10 cellular contexts compared by ENCODE assay signal in the genomic region with DNA sequence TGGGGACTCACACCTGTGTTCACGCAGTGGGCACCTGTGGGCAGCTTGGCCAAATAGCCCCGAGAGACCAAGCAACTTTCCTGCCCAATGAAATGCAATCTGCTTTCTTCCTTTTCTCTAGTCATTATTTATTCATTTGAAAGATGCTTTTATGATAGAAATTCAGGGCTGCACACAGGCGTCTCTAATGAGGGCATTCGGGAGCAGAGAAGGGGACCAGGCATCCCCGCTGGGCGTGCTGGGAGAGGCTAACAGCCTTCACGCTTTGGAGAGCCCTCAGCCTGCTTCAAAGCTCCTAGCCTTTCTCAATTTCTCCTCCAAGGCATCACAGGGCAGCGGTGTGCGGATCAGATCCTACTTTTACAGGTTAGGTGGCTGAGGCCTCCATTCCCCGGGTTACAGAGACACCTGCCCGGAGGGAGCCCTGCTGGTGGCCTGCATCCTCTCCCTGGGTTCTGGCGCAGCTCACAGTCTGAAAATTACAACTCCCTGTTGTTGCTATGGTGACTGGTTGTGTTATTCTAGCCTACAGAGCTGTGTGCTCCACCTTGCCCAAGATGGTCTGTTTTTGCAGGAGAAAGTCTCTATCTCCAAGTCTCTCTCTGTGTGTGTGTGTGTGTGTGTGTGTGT. TPM values are rescaled to one million over a fixed set of nuclear protein-coding genes. Genes with fewer than 3 reads are reported as not detected.
DNase-seq lines count a peak whose midpoint lies in the region; ATAC-seq and TF ChIP-seq lines count a peak whose summit lies in the region.
"Had no signal": no experiment of that assay in that cellular context is flagged by ENCODE, and none has a peak within 500 bp of the region (broad histone marks: within the 10 kb centered on the region; RNA-seq: fewer than 3 reads in every experiment).

No MANE protein-coding gene starts in this region.

- no peaks in the 10 kb centered on the region for H3F3A ChIP-seq in PC-9 (ENCODE audit: insufficient read depth, low read depth)

- H3K27me3 Mint-ChIP-seq in WTC11 (ENCODE audit: low read depth), result peaks cover 5% of the 10 kb centered on the region
- H3K27me3 Mint-ChIP-seq in naive thymus-derived CD8-positive, alpha-beta T cell, result peaks cover 0 to 2% (median 0%) of the 10 kb centered on the region in 5 donors

- no peaks in the 10 kb centered on the region for H3K36me3 Mint-ChIP-seq in WTC11
- no peaks in the 10 kb centered on the region for H3K36me3 Mint-ChIP-seq in naive thymus-derived CD8-positive, alpha-beta T cell

- intact Hi-C loops in PC-9 (cut with micrococcal nuclease; ENCODE audit: unreplicated experiment), result no loop called here

- H3K36me3 ChIP-seq in PC-9 (ENCODE audit: low read depth), result no peaks in the 10 kb centered on the region
- H3K36me3 ChIP-seq: ovary had no signal

- POLR2A ChIA-PET in WTC11 (lab: Charles Lee), result no interaction called here
- POLR2A ChIA-PET in naive thymus-derived CD8-positive, alpha-beta T cell (lab: Charles Lee), result no interaction called here
- POLR2A ChIA-PET in PC-9 (lab: Charles Lee; ENCODE audit: unreplicated experiment), result no interaction called here

- no peak for TF ChIP-seq CTCF in WTC11 (IDR thresholded peaks at IDR 0.05)
- TF ChIP-seq CTCF in PC-9 (conservative IDR thresholded peaks at IDR 0.05), result no peak

- H3K4me3 Mint-ChIP-seq in WTC11, result no peak overlapping the region
- peak overlapping the region in 1 of 10 donors; percentile 15 for H3K4me3 Mint-ChIP-seq in naive thymus-derived CD8-positive, alpha-beta T cell
- H3K4me3 Mint-ChIP-seq: activated naive CD4-positive, alpha-beta T cell treated with anti-CD3 and anti-CD28 coated beads for 36 hours had no signal

- no peak overlapping the region for H3K4me3 ChIP-seq in PC-9
- H3K4me3 ChIP-seq: ovary had no signal

- H4K20me1 ChIP-seq in PC-9 (ENCODE audit: insufficient read depth), result no peaks in the 10 kb centered on the region

- CTCF ChIA-PET in WTC11 (lab: Charles Lee), result interaction anchor here (2.3 kb wide), 1 partner anchor 61 kb away, joined by 13 read pairs; no protein-coding TSS in a partner anchor
- CTCF ChIA-PET in PC-9 (lab: Charles Lee), result no interaction called here

- no TSS peak for BruUV-seq in PC-9 (replicated peaks; lab: Mats Ljungman, UMichigan)

- no peaks in the 10 kb centered on the region for H3K79me2 ChIP-seq in PC-9 (ENCODE audit: low read depth)

- DNase-seq in DMS153 treated with DMSO at 0.1 percent for 48 hours (lab: John Stamatoyannopoulos, UW; ENCODE audit: unreplicated experiment) (peak; percentile 14), NCI-H1092 (lab: John Stamatoyannopoulos, UW) (peak; percentile 14), WTC11 (ENCODE audit: low spot score) (no peak), NCI-H510A (lab: John Stamatoyannopoulos, UW) (no peak), PC-9 (no peak)
- DNase-seq in naive thymus-derived CD8-positive, alpha-beta T cell, result peak in 2 of 10 donors; percentile 28 to 30
- DNase-seq in effector CD4-positive, alpha-beta T cell, result no peak
- DNase-seq: activated naive CD4-positive, alpha-beta T cell treated with anti-CD3 and anti-CD28 coated beads for 36 hours; GF-D8; ovary had no signal

- no peak for ATAC-seq in WTC11
- peak; percentile 28 to 44 for ATAC-seq in naive thymus-derived CD8-positive, alpha-beta T cell

- H3K9me3 ChIP-seq in PC-9 (ENCODE audit: insufficient read depth, low read depth), result no peaks in the 10 kb centered on the region
- H3K9me3 ChIP-seq: ovary had no signal

- no peaks in the 10 kb centered on the region for H3K9me3 Mint-ChIP-seq in WTC11
- no peaks in the 10 kb centered on the region for H3K9me3 Mint-ChIP-seq in naive thymus-derived CD8-positive, alpha-beta T cell
- H3K9me3 Mint-ChIP-seq: activated naive CD4-positive, alpha-beta T cell treated with anti-CD3 and anti-CD28 coated beads for 36 hours had no signal

- H3K27ac ChIP-seq in PC-9, result no peak overlapping the region
- H3K27ac ChIP-seq: ovary had no signal

- no peak overlapping the region for H3K4me2 ChIP-seq in PC-9

- H2AFZ ChIP-seq in PC-9, result no peak overlapping the region

- H3K4me1 Mint-ChIP-seq in WTC11, result peaks cover 69% of the 10 kb centered on the region
- H3K4me1 Mint-ChIP-seq in naive thymus-derived CD8-positive, alpha-beta T cell, result peaks cover 23 to 64% (median 59%) of the 10 kb centered on the region in 4 donors

- peaks cover 48% of the 10 kb centered on the region for H3K27me3 ChIP-seq in PC-9 (ENCODE audit: insufficient read depth, low read depth)
- H3K27me3 ChIP-seq: ovary had no signal

- no peaks in the 10 kb centered on the region for H3K9me2 ChIP-seq in PC-9 (ENCODE audit: insufficient read depth)

- H3K4me1 ChIP-seq in PC-9 (replicated peaks; ENCODE audit: insufficient read depth), result no peaks in the 10 kb centered on the region

- 0 out of 2 replicates have a peak overlapping the region, but pooled peaks have one; percentile 34 for H3K27ac Mint-ChIP-seq in WTC11
- H3K27ac Mint-ChIP-seq in naive thymus-derived CD8-positive, alpha-beta T cell, result peak overlapping the region in 7 of 10 donors; percentile 7 to 87 (median 79)
- H3K27ac Mint-ChIP-seq: activated naive CD4-positive, alpha-beta T cell treated with anti-CD3 and anti-CD28 coated beads for 36 hours had no signal

TF ChIP-seq in WTC11, 78 proteins besides CTCF, POLR2A, EP300 and RAD21:
- TF ChIP-seq, protein P1, sequence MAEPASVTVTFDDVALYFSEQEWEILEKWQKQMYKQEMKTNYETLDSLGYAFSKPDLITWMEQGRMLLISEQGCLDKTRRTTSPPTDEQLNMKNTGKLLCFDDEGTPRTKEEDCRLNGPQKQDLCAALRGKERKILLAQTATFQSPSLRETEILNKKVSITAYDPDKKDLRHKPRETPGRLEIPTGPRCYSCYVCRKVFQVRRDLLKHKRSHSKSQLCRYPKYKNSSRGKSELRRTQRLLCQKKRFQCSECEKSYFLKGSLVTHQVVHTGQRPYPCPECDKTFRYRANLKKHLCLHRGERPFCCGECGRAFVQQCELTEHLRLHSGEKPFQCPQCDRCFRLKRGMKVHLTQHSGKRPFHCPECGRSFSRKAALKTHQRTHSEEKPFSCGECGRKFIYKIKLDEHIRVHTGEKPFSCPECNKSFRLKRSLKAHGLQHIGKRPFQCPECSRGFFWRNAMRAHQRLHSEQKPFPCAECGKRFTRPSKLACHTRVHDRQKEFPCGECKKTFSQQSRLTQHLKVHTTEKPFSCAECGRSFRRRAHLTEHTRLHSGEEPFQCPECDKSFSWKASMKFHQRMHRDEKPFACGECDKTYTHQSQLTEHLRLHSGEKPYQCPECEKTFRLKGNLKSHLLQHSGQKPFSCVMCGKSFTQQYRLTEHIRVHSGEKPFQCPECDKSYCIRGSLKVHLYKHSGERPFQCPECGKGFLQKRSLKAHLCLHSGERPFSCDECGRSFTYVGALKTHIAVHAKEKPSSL (CRISPR knock-in tag; conservative IDR thresholded peaks at IDR 0.05), result no peak
- TF ChIP-seq, protein P2, sequence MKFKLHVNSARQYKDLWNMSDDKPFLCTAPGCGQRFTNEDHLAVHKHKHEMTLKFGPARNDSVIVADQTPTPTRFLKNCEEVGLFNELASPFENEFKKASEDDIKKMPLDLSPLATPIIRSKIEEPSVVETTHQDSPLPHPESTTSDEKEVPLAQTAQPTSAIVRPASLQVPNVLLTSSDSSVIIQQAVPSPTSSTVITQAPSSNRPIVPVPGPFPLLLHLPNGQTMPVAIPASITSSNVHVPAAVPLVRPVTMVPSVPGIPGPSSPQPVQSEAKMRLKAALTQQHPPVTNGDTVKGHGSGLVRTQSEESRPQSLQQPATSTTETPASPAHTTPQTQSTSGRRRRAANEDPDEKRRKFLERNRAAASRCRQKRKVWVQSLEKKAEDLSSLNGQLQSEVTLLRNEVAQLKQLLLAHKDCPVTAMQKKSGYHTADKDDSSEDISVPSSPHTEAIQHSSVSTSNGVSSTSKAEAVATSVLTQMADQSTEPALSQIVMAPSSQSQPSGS (CRISPR knock-in tag; IDR thresholded peaks at IDR 0.05; ENCODE audit: borderline replicate concordance, low read depth), result no peak
- TF ChIP-seq ATF1 (CRISPR knock-in tag; IDR thresholded peaks at IDR 0.05) (no peak), ESRRA (CRISPR knock-in tag; IDR thresholded peaks at IDR 0.05; ENCODE audit: borderline replicate concordance) (no peak)
- TF ChIP-seq, protein P3, sequence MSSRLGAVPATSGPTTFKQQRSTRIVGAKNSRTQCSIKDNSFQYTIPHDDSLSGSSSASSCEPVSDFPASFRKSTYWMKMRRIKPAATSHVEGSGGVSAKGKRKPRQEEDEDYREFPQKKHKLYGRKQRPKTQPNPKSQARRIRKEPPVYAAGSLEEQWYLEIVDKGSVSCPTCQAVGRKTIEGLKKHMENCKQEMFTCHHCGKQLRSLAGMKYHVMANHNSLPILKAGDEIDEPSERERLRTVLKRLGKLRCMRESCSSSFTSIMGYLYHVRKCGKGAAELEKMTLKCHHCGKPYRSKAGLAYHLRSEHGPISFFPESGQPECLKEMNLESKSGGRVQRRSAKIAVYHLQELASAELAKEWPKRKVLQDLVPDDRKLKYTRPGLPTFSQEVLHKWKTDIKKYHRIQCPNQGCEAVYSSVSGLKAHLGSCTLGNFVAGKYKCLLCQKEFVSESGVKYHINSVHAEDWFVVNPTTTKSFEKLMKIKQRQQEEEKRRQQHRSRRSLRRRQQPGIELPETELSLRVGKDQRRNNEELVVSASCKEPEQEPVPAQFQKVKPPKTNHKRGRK (CRISPR knock-in tag; IDR thresholded peaks at IDR 0.05; ENCODE audit: borderline replicate concordance), result no peak

RNA-seq across cellular contexts. Expression of gene KLF13, which starts 21.8 kb away (rescaled TPM):
- total RNA-seq in WTC11 (2021) (36.9 to 38.1 TPM (median 37.2 TPM) in 3 replicates), PC-9 (2021) (2.5 and 3.4 TPM in 2 replicates)
- 100 to 1,000 TPM; 240 to 244 TPM for total RNA-seq in naive thymus-derived CD8-positive, alpha-beta T cell
- 100 to 1,000 TPM in 1 of 3 donors, 10 to 100 TPM in 2; 70.1 to 102 (median 93.7) TPM for polyA plus RNA-seq in naive thymus-derived CD8-positive, alpha-beta T cell

Comparison
In these comparisons a context has a peak if more than half of its experiments do, and no peak if none do; other contexts are left out.
1. DNase-seq: peak in DMS153 treated with DMSO at 0.1 percent for 48 hours (single experiment) and NCI-H1092 (single experiment); none in WTC11 (single experiment), NCI-H510A (single experiment), effector CD4-positive, alpha-beta T cell (single experiment) and PC-9 (0 of 2).